Comparison of ENCODE assay signal across 1 cellular context in the genomic region with DNA sequence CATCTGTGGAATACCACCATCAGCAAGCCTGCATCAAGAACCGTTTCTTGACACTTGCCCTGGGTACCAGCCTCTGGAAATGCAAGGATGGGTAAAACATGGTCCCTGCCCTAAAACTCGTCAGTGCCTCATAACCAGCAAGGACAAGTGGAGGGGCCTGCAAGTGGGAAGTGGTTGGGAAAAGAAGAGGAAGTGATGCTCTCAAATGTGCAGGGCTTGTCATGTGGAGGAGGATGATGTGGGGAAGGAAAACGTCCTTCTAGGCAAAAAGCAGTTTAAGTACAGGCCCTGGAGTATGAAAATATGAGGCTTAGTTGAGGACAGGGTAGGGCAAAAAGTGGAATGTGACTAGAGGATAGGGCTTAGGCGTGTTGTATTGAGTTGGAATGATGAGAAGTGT.
TF ChIP-seq lines count a peak whose summit lies in the region.

No MANE protein-coding gene starts in this region.

TF ChIP-seq in WTC11, 78 proteins besides CTCF, POLR2A, EP300 and RAD21:
- TF ChIP-seq SP1 (CRISPR knock-in tag; conservative IDR thresholded peaks at IDR 0.05), result no peak
- TF ChIP-seq ZNF263 (CRISPR knock-in tag; IDR thresholded peaks at IDR 0.05; ENCODE audit: low read depth), result no peak
- TF ChIP-seq ZNF396 (CRISPR knock-in tag; IDR thresholded peaks at IDR 0.05; ENCODE audit: borderline replicate concordance), result no peak
- TF ChIP-seq TCF7 (CRISPR knock-in tag; IDR thresholded peaks at IDR 0.05; ENCODE audit: low read depth), result no peak
- no peak for TF ChIP-seq CREM (CRISPR knock-in tag; IDR thresholded peaks at IDR 0.05)
- TF ChIP-seq, protein P1, sequence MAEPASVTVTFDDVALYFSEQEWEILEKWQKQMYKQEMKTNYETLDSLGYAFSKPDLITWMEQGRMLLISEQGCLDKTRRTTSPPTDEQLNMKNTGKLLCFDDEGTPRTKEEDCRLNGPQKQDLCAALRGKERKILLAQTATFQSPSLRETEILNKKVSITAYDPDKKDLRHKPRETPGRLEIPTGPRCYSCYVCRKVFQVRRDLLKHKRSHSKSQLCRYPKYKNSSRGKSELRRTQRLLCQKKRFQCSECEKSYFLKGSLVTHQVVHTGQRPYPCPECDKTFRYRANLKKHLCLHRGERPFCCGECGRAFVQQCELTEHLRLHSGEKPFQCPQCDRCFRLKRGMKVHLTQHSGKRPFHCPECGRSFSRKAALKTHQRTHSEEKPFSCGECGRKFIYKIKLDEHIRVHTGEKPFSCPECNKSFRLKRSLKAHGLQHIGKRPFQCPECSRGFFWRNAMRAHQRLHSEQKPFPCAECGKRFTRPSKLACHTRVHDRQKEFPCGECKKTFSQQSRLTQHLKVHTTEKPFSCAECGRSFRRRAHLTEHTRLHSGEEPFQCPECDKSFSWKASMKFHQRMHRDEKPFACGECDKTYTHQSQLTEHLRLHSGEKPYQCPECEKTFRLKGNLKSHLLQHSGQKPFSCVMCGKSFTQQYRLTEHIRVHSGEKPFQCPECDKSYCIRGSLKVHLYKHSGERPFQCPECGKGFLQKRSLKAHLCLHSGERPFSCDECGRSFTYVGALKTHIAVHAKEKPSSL (CRISPR knock-in tag; conservative IDR thresholded peaks at IDR 0.05), result no peak
- TF ChIP-seq, protein P2, sequence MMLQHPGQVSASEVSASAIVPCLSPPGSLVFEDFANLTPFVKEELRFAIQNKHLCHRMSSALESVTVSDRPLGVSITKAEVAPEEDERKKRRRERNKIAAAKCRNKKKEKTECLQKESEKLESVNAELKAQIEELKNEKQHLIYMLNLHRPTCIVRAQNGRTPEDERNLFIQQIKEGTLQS (CRISPR knock-in tag; conservative IDR thresholded peaks at IDR 0.05), result no peak
